Comparison of ENCODE assay signal across 10 cellular contexts in genomic region chr2:134375935-134376334, GRCh38.
A peak's percentile ranks its signal among the peaks of the same experiment; 100 is the strongest.
DNase-seq lines count a peak whose midpoint lies in the region; ATAC-seq and TF ChIP-seq lines count a peak whose summit lies in the region.
"Had no signal": no experiment of that assay in that cellular context is flagged by ENCODE, and none has a peak within 500 bp of the region (broad histone marks: within the 10 kb centered on the region; RNA-seq: fewer than 3 reads in every experiment).

No MANE protein-coding gene starts in this region.

- no peak for TF ChIP-seq POLR2A in uterus (IDR thresholded peaks at IDR 0.05)

- H3K9me2 ChIP-seq in Karpas-422 (replicated peaks; ENCODE audit: insufficient read depth, low read length): no peaks in the 10 kb centered on the region

- ATAC-seq in left lung (peak; percentile 36), GM18867 (IDR thresholded peaks at IDR 0.05; ENCODE audit: unreplicated experiment) (no peak)

- no peaks in the 10 kb centered on the region for H3K4me1 ChIP-seq in left lung
- H3K4me1 ChIP-seq in uterus: peaks cover 8% of the 10 kb centered on the region in 2 donors
- no peaks in the 10 kb centered on the region for H3K4me1 ChIP-seq in Karpas-422 (ENCODE audit: low read length)

- H3K27me3 ChIP-seq in left lung: no peaks in the 10 kb centered on the region
- no peaks in the 10 kb centered on the region for H3K27me3 ChIP-seq in uterus
- no peaks in the 10 kb centered on the region for H3K27me3 ChIP-seq in Karpas-422 (ENCODE audit: low read length)

- TF ChIP-seq CTCF in left lung (IDR thresholded peaks at IDR 0.05) (no peak), uterus (IDR thresholded peaks at IDR 0.05) (peak; percentile 48 to 64 (median 55))

- intact Hi-C loops in left lung (cut with DNase I) (no loop called here), uterus (cut with DNase I; ENCODE audit: low total_unique reads) (no loop called here)

- H3K27ac ChIP-seq in left lung (no peak overlapping the region), uterus (peak overlapping the region; percentile 69 to 76), Karpas-422 (ENCODE audit: low read length) (no peak overlapping the region)
- H3K27ac ChIP-seq: 22Rv1 had no signal

- no peak overlapping the region for H2AFZ ChIP-seq in Karpas-422 (ENCODE audit: low read length)

- H3K79me2 ChIP-seq in Karpas-422 (ENCODE audit: low read length): no peaks in the 10 kb centered on the region

- H4K20me1 ChIP-seq in Karpas-422 (ENCODE audit: insufficient read depth, low read depth, low read length): no peaks in the 10 kb centered on the region

- no peak overlapping the region for H3K9ac ChIP-seq in Karpas-422 (ENCODE audit: low read length)

- no peak overlapping the region for H3K4me3 ChIP-seq in left lung
- H3K4me3 ChIP-seq in uterus: no peak overlapping the region
- no peak overlapping the region for H3K4me3 ChIP-seq in Karpas-422 (ENCODE audit: low read length)

- H3K4me2 ChIP-seq in Karpas-422 (ENCODE audit: low read depth, low read length, poor library complexity, severe bottlenecking): no peak overlapping the region

- H3K36me3 ChIP-seq in left lung: peaks cover 0 to 19% of the 10 kb centered on the region in 2 donors
- H3K36me3 ChIP-seq in uterus: no peaks in the 10 kb centered on the region
- H3K36me3 ChIP-seq in Karpas-422 (ENCODE audit: insufficient read depth, low read length): no peaks in the 10 kb centered on the region

- H3K9me3 ChIP-seq in left lung (no peaks in the 10 kb centered on the region), uterus (no peaks in the 10 kb centered on the region), Karpas-422 (ENCODE audit: low read length) (no peaks in the 10 kb centered on the region)

- peak; percentile 1 to 70 (median 25) for DNase-seq in NCI-H1417 (lab: John Stamatoyannopoulos, UW)
- DNase-seq in NCI-H1417 treated with DMSO at 0.1 percent for 48 hours (lab: John Stamatoyannopoulos, UW): no peak
- DNase-seq in cerebellar cortex (ENCODE audit: low spot score): peak; percentile 89
- no peak for DNase-seq in left lung
- peak; percentile 58 to 68 for DNase-seq in uterus
- DNase-seq in Karpas-422: no peak
- DNase-seq in dedifferentiated amniotic fluid mesenchymal stem cell (ENCODE audit: extremely low spot score): no peak
- DNase-seq: T-helper 9 cell had no signal

Comparison
In these comparisons a context has a peak if more than half of its experiments do, and no peak if none do; other contexts are left out.
1. DNase-seq: peak in NCI-H1417 (3 of 3), cerebellar cortex (single experiment) and uterus (2 of 2); none in NCI-H1417 treated with DMSO at 0.1 percent for 48 hours (single experiment), left lung (0 of 2), Karpas-422 (single experiment) and dedifferentiated amniotic fluid mesenchymal stem cell (single experiment).
2. H3K27ac ChIP-seq: peak in uterus (2 of 2); none in left lung (0 of 2) and Karpas-422 (single experiment).
3. CTCF ChIP-seq: peak in uterus (4 of 4); none in left lung (0 of 2).